17 cellular contexts compared by ENCODE assay signal in the genomic region with DNA sequence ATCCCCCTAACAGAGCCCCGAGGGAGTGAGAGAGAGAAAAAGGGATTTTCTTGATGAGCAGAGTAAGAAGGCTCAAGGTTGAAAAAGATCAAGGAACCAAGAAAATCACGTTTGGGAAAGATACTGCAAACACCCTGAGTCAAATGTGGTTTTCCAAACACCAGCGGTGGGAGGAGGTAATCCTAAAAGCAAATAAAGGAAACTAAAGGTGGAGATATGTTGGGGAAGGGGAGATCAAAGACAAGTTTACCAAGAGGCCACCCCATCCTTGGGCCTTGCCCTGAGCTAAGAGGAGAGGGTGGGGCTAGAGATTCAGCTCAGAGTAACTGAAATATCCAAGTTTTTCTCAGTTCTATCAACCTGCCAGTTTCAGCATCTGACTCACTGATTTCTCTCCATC.
DNase-seq lines count a peak whose midpoint lies in the region; ATAC-seq lines count a peak whose summit lies in the region.
"Had no signal": no experiment of that assay in that cellular context is flagged by ENCODE, and none has a peak within 500 bp of the region (broad histone marks: within the 10 kb centered on the region; RNA-seq: fewer than 3 reads in every experiment).

No MANE protein-coding gene starts in this region.

- no peak overlapping the region for H3K4me3 ChIP-seq in mesendoderm (ENCODE audit: low read length)
- H3K4me3 ChIP-seq: A549; BLaER1 treated with 17β-estradiol and CSF1 and Interleukin-3, amounts not matched to agents 10 nM and 100 nM had no signal

- H2BK120ac ChIP-seq in mesendoderm (ENCODE audit: low read depth, low read length), result no peak overlapping the region

- H3K79me1 ChIP-seq in mesendoderm (ENCODE audit: low read length), result no peaks in the 10 kb centered on the region

- no peak overlapping the region for H2BK15ac ChIP-seq in mesendoderm (replicated peaks; ENCODE audit: low read depth)

- H3K4ac ChIP-seq in mesendoderm (ENCODE audit: low read depth, low read length), result no peak overlapping the region

- H3K4me3 Mint-ChIP-seq in stimulated activated effector memory CD8-positive, alpha-beta T cell treated with anti-CD3 and anti-CD28 coated beads, Interleukin-12 subunit alpha, Interleukin-12 subunit beta, amount 100 ng/mL, for 72 hours, result no peak overlapping the region
- H3K4me3 Mint-ChIP-seq: B cell; CD4-positive, alpha-beta T cell; CD8-positive, alpha-beta T cell had no signal

- no peak overlapping the region for H4K8ac ChIP-seq in mesendoderm (ENCODE audit: low read depth, low read length)

- H3K27me3 ChIP-seq in mesendoderm (ENCODE audit: insufficient read depth, low read length, poor library complexity), result no peaks in the 10 kb centered on the region
- H3K27me3 ChIP-seq: BLaER1 treated with 17β-estradiol and CSF1 and Interleukin-3, amounts not matched to agents 10 nM and 100 nM had no signal

- no peaks in the 10 kb centered on the region for H3K9me3 Mint-ChIP-seq in stimulated activated effector memory CD8-positive, alpha-beta T cell treated with anti-CD3 and anti-CD28 coated beads, Interleukin-12 subunit alpha, Interleukin-12 subunit beta, amount 100 ng/mL, for 72 hours
- H3K9me3 Mint-ChIP-seq: CD4-positive, alpha-beta T cell; CD8-positive, alpha-beta T cell had no signal

- H3K4me2 ChIP-seq in mesendoderm (ENCODE audit: low read length), result no peak overlapping the region
- H3K4me2 ChIP-seq: A549; BLaER1 treated with 17β-estradiol and CSF1 and Interleukin-3, amounts not matched to agents 10 nM and 100 nM had no signal

- H3K27ac Mint-ChIP-seq in stimulated activated effector memory CD8-positive, alpha-beta T cell treated with anti-CD3 and anti-CD28 coated beads, Interleukin-12 subunit alpha, Interleukin-12 subunit beta, amount 100 ng/mL, for 72 hours, result no peak overlapping the region
- H3K27ac Mint-ChIP-seq: B cell; CD4-positive, alpha-beta T cell; CD8-positive, alpha-beta T cell had no signal

- ATAC-seq in stimulated activated effector memory CD8-positive, alpha-beta T cell treated with anti-CD3 and anti-CD28 coated beads, Interleukin-12 subunit alpha, Interleukin-12 subunit beta, amount 100 ng/mL, for 72 hours, result peak; percentile 4
- ATAC-seq: A549; CD8-positive, alpha-beta T cell had no signal

- no peaks in the 10 kb centered on the region for H3K36me3 Mint-ChIP-seq in stimulated activated effector memory CD8-positive, alpha-beta T cell treated with anti-CD3 and anti-CD28 coated beads, Interleukin-12 subunit alpha, Interleukin-12 subunit beta, amount 100 ng/mL, for 72 hours
- H3K36me3 Mint-ChIP-seq: CD8-positive, alpha-beta T cell had no signal

- no peak overlapping the region for H4K5ac ChIP-seq in mesendoderm (ENCODE audit: low read length)

- H2BK5ac ChIP-seq in mesendoderm (ENCODE audit: low read length), result no peak overlapping the region

- H2AK5ac ChIP-seq in mesendoderm (ENCODE audit: low read length), result no peak overlapping the region

- H3K56ac ChIP-seq in mesendoderm (ENCODE audit: low read length), result no peak overlapping the region

- no peaks in the 10 kb centered on the region for H3K4me1 ChIP-seq in mesendoderm (ENCODE audit: control insufficient read depth, low read depth, low read length)
- H3K4me1 ChIP-seq: A549; BLaER1 treated with 17β-estradiol and CSF1 and Interleukin-3, amounts not matched to agents 10 nM and 100 nM; Caco-2 had no signal

- WGBS in mesendoderm (ENCODE audit: extremely low coverage, insufficient coverage, low lambda C conversion rate), result no CpG with 5 or more reads among the region's 3 CpGs

- no peak overlapping the region for H3K23ac ChIP-seq in mesendoderm (ENCODE audit: low read length)

- no peak overlapping the region for H3K18ac ChIP-seq in mesendoderm (ENCODE audit: low read length)

- H3K9ac ChIP-seq in mesendoderm (ENCODE audit: low read length), result no peak overlapping the region
- H3K9ac ChIP-seq: BLaER1 treated with 17β-estradiol and CSF1 and Interleukin-3, amounts not matched to agents 10 nM and 100 nM had no signal

- H3K79me2 ChIP-seq in mesendoderm (ENCODE audit: control insufficient read depth, insufficient read depth, low read length), result no peaks in the 10 kb centered on the region

- H3K36me3 ChIP-seq in mesendoderm (ENCODE audit: control insufficient read depth, insufficient read depth, low read length), result no peaks in the 10 kb centered on the region
- H3K36me3 ChIP-seq: BLaER1 treated with 17β-estradiol and CSF1 and Interleukin-3, amounts not matched to agents 10 nM and 100 nM had no signal

- no peaks in the 10 kb centered on the region for H3K4me1 Mint-ChIP-seq in stimulated activated effector memory CD8-positive, alpha-beta T cell treated with anti-CD3 and anti-CD28 coated beads, Interleukin-12 subunit alpha, Interleukin-12 subunit beta, amount 100 ng/mL, for 72 hours
- H3K4me1 Mint-ChIP-seq: B cell had no signal

- peak; percentile 9 for DNase-seq in NCI-H82 treated with DMSO at 0.1 percent for 48 hours (lab: John Stamatoyannopoulos, UW; ENCODE audit: unreplicated experiment)
- DNase-seq in NCI-H82 (lab: John Stamatoyannopoulos, UW), result no peak
- peak; percentile 21 for DNase-seq in mesendoderm
- DNase-seq in stimulated activated effector memory CD8-positive, alpha-beta T cell treated with anti-CD3 and anti-CD28 coated beads, Interleukin-12 subunit alpha, Interleukin-12 subunit beta, amount 100 ng/mL, for 72 hours (ENCODE audit: low spot score in 2 of 2), result no peak
- no peak for DNase-seq in NCI-H2196 treated with DMSO at 0.1 percent for 48 hours (lab: John Stamatoyannopoulos, UW; ENCODE audit: unreplicated experiment)
- DNase-seq: AML-193; Caco-2; Calu3; CD4-positive, alpha-beta T cell; CD8-positive, alpha-beta T cell; DMS79 treated with DMSO at 0.1 percent for 48 hours; GF-D8 had no signal

- no peak overlapping the region for H3K27ac ChIP-seq in mesendoderm (ENCODE audit: low read depth, low read length)
- H3K27ac ChIP-seq: 22Rv1; A549; BLaER1 treated with 17β-estradiol and CSF1 and Interleukin-3, amounts not matched to agents 10 nM and 100 nM; C4-2B had no signal

Comparison
In these comparisons a context has a peak if more than half of its experiments do, and no peak if none do; other contexts are left out.
1. DNase-seq: peak in NCI-H82 treated with DMSO at 0.1 percent for 48 hours (single experiment) and mesendoderm (single experiment); none in NCI-H82 (single experiment), stimulated activated effector memory CD8-positive, alpha-beta T cell treated with anti-CD3 and anti-CD28 coated beads, Interleukin-12 subunit alpha, Interleukin-12 subunit beta, amount 100 ng/mL, for 72 hours (0 of 2) and NCI-H2196 treated with DMSO at 0.1 percent for 48 hours (single experiment).